10 cellular contexts compared by ENCODE assay signal in genomic region chr14:56216631-56217379, GRCh38.
DNase-seq lines count a peak whose midpoint lies in the region; TF ChIP-seq lines count a peak whose summit lies in the region.
"Had no signal": no experiment of that assay in that cellular context is flagged by ENCODE, and none has a peak within 500 bp of the region (broad histone marks: within the 10 kb centered on the region; RNA-seq: fewer than 3 reads in every experiment).

No MANE protein-coding gene starts in this region.

- WGBS in testis, 2 donors = 29 to 33% methylated on average over 5 of the region's 5 CpGs

- peaks cover 0 to 4% of the 10 kb centered on the region in 2 donors for H3K36me3 Mint-ChIP-seq in CD4-positive, alpha-beta memory T cell
- H3K36me3 Mint-ChIP-seq: CD4-positive, CD25-positive, alpha-beta regulatory T cell had no signal

- no peaks in the 10 kb centered on the region for H3K9me3 ChIP-seq in testis
- no peaks in the 10 kb centered on the region for H3K9me3 ChIP-seq in CD4-positive, alpha-beta memory T cell (ENCODE audit: control insufficient read depth in 1 of 2, low read length in 2 of 2)
- H3K9me3 ChIP-seq: mucosa of descending colon had no signal

- TF ChIP-seq POLR2A in testis (IDR thresholded peaks at IDR 0.05) = no peak

- POLR2A ChIA-PET in HEK293T (lab: Yijun Ruan, JAX) = interaction anchor here (0.6 kb wide), 1 partner anchor 279 kb away, joined by 3 read pairs; no protein-coding TSS in a partner anchor
- POLR2A ChIA-PET in CD4-positive, alpha-beta memory T cell (lab: Charles Lee; ENCODE audit: partially characterized antibody) = no interaction called here

- H3K27me3 ChIP-seq in testis = no peaks in the 10 kb centered on the region
- H3K27me3 ChIP-seq in CD4-positive, alpha-beta memory T cell (ENCODE audit: insufficient read depth, low read length) = no peaks in the 10 kb centered on the region

- H3K27me3 Mint-ChIP-seq in CD4-positive, alpha-beta memory T cell = no peaks in the 10 kb centered on the region

- peak overlapping the region in 1 of 7 donors; percentile 16 for H3K27ac Mint-ChIP-seq in CD4-positive, alpha-beta memory T cell
- H3K27ac Mint-ChIP-seq: CD4-positive, CD25-positive, alpha-beta regulatory T cell had no signal

- no peaks in the 10 kb centered on the region for H3K9me3 Mint-ChIP-seq in CD4-positive, alpha-beta memory T cell

- no peak overlapping the region for H3K4me3 Mint-ChIP-seq in CD4-positive, alpha-beta memory T cell
- H3K4me3 Mint-ChIP-seq: CD4-positive, CD25-positive, alpha-beta regulatory T cell had no signal

- TF ChIP-seq CTCF in testis (IDR thresholded peaks at IDR 0.05) = no peak

- H3K4me3 ChIP-seq in testis = no peak overlapping the region
- no peak overlapping the region for H3K4me3 ChIP-seq in CD4-positive, alpha-beta memory T cell (ENCODE audit: low read length in 2 of 2)
- H3K4me3 ChIP-seq: mucosa of descending colon had no signal

- peaks cover 12 to 39% (median 15%) of the 10 kb centered on the region in 4 donors for H3K4me1 Mint-ChIP-seq in CD4-positive, alpha-beta memory T cell

- no peaks in the 10 kb centered on the region for H3K36me3 ChIP-seq in testis (ENCODE audit: low read depth, missing control alignments)
- H3K36me3 ChIP-seq in CD4-positive, alpha-beta memory T cell (ENCODE audit: insufficient read depth, low read length) = no peaks in the 10 kb centered on the region

- intact Hi-C loops in testis (cut with DNase I; ENCODE audit: low total_unique reads) = no loop called here
- intact Hi-C loops in CD4-positive, alpha-beta memory T cell (cut with micrococcal nuclease) = no loop called here

- CTCF ChIA-PET in HEK293T (lab: Yijun Ruan, JAX) = interaction anchor here (1.9 kb wide), 1 partner anchor 124 kb away, joined by 4 read pairs; no protein-coding TSS in a partner anchor
- CTCF ChIA-PET in CD4-positive, alpha-beta memory T cell (lab: Charles Lee; ENCODE audit: partially characterized antibody) = no interaction called here

- DNase-seq in activated T-cell treated with anti-CD3 and anti-CD28 coated beads for 1 hour (ENCODE audit: low read depth) (peak; percentile 7), activated T-cell treated with anti-CD3 and anti-CD28 coated beads for 4 hours (no peak), NOMO-1 treated with dmso at 0.1 percent for 144 hours (lab: John Stamatoyannopoulos, UW; ENCODE audit: unreplicated experiment) (peak; percentile 25), foreskin melanocyte (peak; percentile 51), testis (peak; percentile 76), HEK293T (ENCODE audit: extremely low spot score) (no peak), SKM-1 (lab: John Stamatoyannopoulos, UW; ENCODE audit: unreplicated experiment) (no peak)
- DNase-seq in CD4-positive, alpha-beta memory T cell = no peak
- DNase-seq: CD4-positive, CD25-positive, alpha-beta regulatory T cell had no signal

- H3K27ac ChIP-seq in testis = no peak overlapping the region
- H3K27ac ChIP-seq in CD4-positive, alpha-beta memory T cell (ENCODE audit: low read depth, low read length) = no peak overlapping the region

- peaks cover 31% of the 10 kb centered on the region for H3K4me1 ChIP-seq in testis
- peaks cover 5% of the 10 kb centered on the region for H3K4me1 ChIP-seq in CD4-positive, alpha-beta memory T cell (ENCODE audit: insufficient read depth, low read length)

TF ChIP-seq in HEK293T, 16 proteins besides CTCF, POLR2A, EP300 and RAD21:
- TF ChIP-seq FOXA1 (IDR thresholded peaks at IDR 0.05) = no peak
- no peak for TF ChIP-seq FOXM1 (IDR thresholded peaks at IDR 0.05; ENCODE audit: borderline replicate concordance)
- no peak for TF ChIP-seq LEF1 (IDR thresholded peaks at IDR 0.05; ENCODE audit: borderline replicate concordance)
- no peak for TF ChIP-seq NFRKB (IDR thresholded peaks at IDR 0.05)
- no peak for TF ChIP-seq ARNT (IDR thresholded peaks at IDR 0.05)
- TF ChIP-seq SUZ12 (IDR thresholded peaks at IDR 0.05) = no peak

Comparison
In these comparisons a context has a peak if more than half of its experiments do, and no peak if none do; other contexts are left out.
1. DNase-seq: peak in activated T-cell treated with anti-CD3 and anti-CD28 coated beads for 1 hour (single experiment), NOMO-1 treated with dmso at 0.1 percent for 144 hours (single experiment), foreskin melanocyte (single experiment) and testis (single experiment); none in activated T-cell treated with anti-CD3 and anti-CD28 coated beads for 4 hours (single experiment), HEK293T (single experiment), CD4-positive, alpha-beta memory T cell (0 of 5) and SKM-1 (single experiment).